7 cellular contexts compared by ENCODE assay signal in the genomic region with DNA sequence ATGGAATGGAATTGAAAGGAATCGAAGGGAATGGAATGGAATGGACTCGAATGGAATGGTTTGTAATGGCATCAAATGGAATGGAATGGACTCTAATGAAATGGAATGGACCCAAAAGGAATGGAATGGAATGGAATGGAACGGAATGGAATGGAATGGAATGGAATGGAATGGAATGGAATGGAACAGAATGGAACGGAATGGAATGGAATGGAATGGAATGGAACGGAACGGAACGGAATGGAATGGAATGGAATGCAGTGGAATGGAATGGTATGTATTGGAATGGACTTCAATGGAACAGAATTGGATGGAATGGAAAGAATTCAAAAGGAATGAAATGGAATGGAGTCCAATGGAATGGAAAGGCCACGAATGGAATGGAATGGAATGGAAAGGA.
DNase-seq lines count a peak whose midpoint lies in the region; ATAC-seq and TF ChIP-seq lines count a peak whose summit lies in the region.
"Not testable (repeated sequence)": the region's sequence is repeated elsewhere in the genome, so short reads cannot be mapped to it uniquely, and the experiment has no call there.

No MANE protein-coding gene starts in this region.

- H3K4me1 ChIP-seq in CD4-positive, CD25-positive, alpha-beta regulatory T cell (ENCODE audit: control insufficient read depth, insufficient read depth, low read length, poor library complexity, severe bottlenecking); foreskin keratinocyte; heart left ventricle; naive thymus-derived CD4-positive, alpha-beta T cell (ENCODE audit: control insufficient read depth in 2 of 2, insufficient read depth in 2 of 2, low read length in 2 of 2); thoracic aorta (ENCODE audit: control insufficient read depth in 1 of 2, low read depth in 2 of 2): not testable (repeated sequence)

- not testable (repeated sequence) for H3K9me3 Mint-ChIP-seq in CD4-positive, CD25-positive, alpha-beta regulatory T cell; naive thymus-derived CD4-positive, alpha-beta T cell

- intact Hi-C loops in heart left ventricle (cut with DNase I); naive thymus-derived CD4-positive, alpha-beta T cell (cut with micrococcal nuclease): not testable (repeated sequence)

- not testable (repeated sequence) for TF ChIP-seq CTCF in foreskin keratinocyte (conservative IDR thresholded peaks at IDR 0.05); heart left ventricle (IDR thresholded peaks at IDR 0.05); thoracic aorta (IDR thresholded peaks at IDR 0.05)

- H3K36me3 Mint-ChIP-seq in CD4-positive, CD25-positive, alpha-beta regulatory T cell; naive thymus-derived CD4-positive, alpha-beta T cell: not testable (repeated sequence)

- not testable (repeated sequence) for H3K27ac Mint-ChIP-seq in CD4-positive, CD25-positive, alpha-beta regulatory T cell; naive thymus-derived CD4-positive, alpha-beta T cell

- H3K4me3 ChIP-seq in CD4-positive, CD25-positive, alpha-beta regulatory T cell (ENCODE audit: low read depth, low read length); heart left ventricle; naive thymus-derived CD4-positive, alpha-beta T cell (ENCODE audit: low read length); thoracic aorta: not testable (repeated sequence)

- peak; percentile 37 to 53 for ATAC-seq in CD4-positive, CD25-positive, alpha-beta regulatory T cell (ENCODE audit: low read depth in 2 of 2)
- ATAC-seq in SK-N-SH treated with all-trans-retinoic acid at 6 μM for 48 hours, result 0 out of 3 replicates have a peak, but pooled peaks have one; percentile 33
- ATAC-seq in foreskin keratinocyte, result peak; percentile 63
- peak in 3 of 4 donors; percentile 67 to 78 (median 70) for ATAC-seq in heart left ventricle
- ATAC-seq in left lobe of liver, result peak; percentile 43
- peak; percentile 70 for ATAC-seq in naive thymus-derived CD4-positive, alpha-beta T cell
- ATAC-seq in thoracic aorta (ENCODE audit: insufficient number of reproducible peaks, low FRiP score, low read depth), result peak; percentile 91

- not testable (repeated sequence) for H3K27me3 ChIP-seq in CD4-positive, CD25-positive, alpha-beta regulatory T cell (ENCODE audit: control insufficient read depth, insufficient read depth, low read length); foreskin keratinocyte; heart left ventricle; naive thymus-derived CD4-positive, alpha-beta T cell (ENCODE audit: control insufficient read depth in 2 of 2, insufficient read depth in 2 of 2, low read length in 2 of 2); thoracic aorta (replicated peaks; ENCODE audit: insufficient read depth)

- TF ChIP-seq POLR2A in heart left ventricle (IDR thresholded peaks at IDR 0.05), result not testable (repeated sequence)

- WGBS in heart left ventricle, 4 donors, result no CpG with 5 or more reads among the region's 8 CpGs

- DNase-seq in CD4-positive, CD25-positive, alpha-beta regulatory T cell; foreskin keratinocyte; heart left ventricle; left lobe of liver (ENCODE audit: low spot score); naive thymus-derived CD4-positive, alpha-beta T cell; thoracic aorta (ENCODE audit: low spot score): not testable (repeated sequence)

- not testable (repeated sequence) for H3K9me3 ChIP-seq in CD4-positive, CD25-positive, alpha-beta regulatory T cell (ENCODE audit: control insufficient read depth in 2 of 2, low read length in 2 of 2); heart left ventricle; naive thymus-derived CD4-positive, alpha-beta T cell (ENCODE audit: control insufficient read depth in 2 of 3, low read length in 3 of 3); thoracic aorta

- not testable (repeated sequence) for H3K27ac ChIP-seq in CD4-positive, CD25-positive, alpha-beta regulatory T cell (ENCODE audit: insufficient read depth, low read length, poor library complexity, severe bottlenecking); foreskin keratinocyte; heart left ventricle; naive thymus-derived CD4-positive, alpha-beta T cell (ENCODE audit: low read depth, low read length); thoracic aorta

- CTCF ChIA-PET in naive thymus-derived CD4-positive, alpha-beta T cell (lab: Charles Lee), result not testable (repeated sequence)

- POLR2A ChIA-PET in naive thymus-derived CD4-positive, alpha-beta T cell (lab: Charles Lee), result not testable (repeated sequence)

- H3K4me3 Mint-ChIP-seq in CD4-positive, CD25-positive, alpha-beta regulatory T cell; naive thymus-derived CD4-positive, alpha-beta T cell: not testable (repeated sequence)

- H3K27me3 Mint-ChIP-seq in CD4-positive, CD25-positive, alpha-beta regulatory T cell; naive thymus-derived CD4-positive, alpha-beta T cell: not testable (repeated sequence)

- not testable (repeated sequence) for H3K4me1 Mint-ChIP-seq in CD4-positive, CD25-positive, alpha-beta regulatory T cell; naive thymus-derived CD4-positive, alpha-beta T cell

- not testable (repeated sequence) for H3K36me3 ChIP-seq in CD4-positive, CD25-positive, alpha-beta regulatory T cell (ENCODE audit: control insufficient read depth, insufficient read depth, low read length); heart left ventricle; naive thymus-derived CD4-positive, alpha-beta T cell (ENCODE audit: control insufficient read depth in 2 of 3, insufficient read depth in 3 of 3, low read length in 3 of 3); thoracic aorta

Comparison
In these comparisons a context has a peak if more than half of its experiments do, and no peak if none do; other contexts are left out.
1. ATAC-seq: peak in every context shown above with its lines; median percentile 91 in thoracic aorta; 70 in heart left ventricle; 70 in naive thymus-derived CD4-positive, alpha-beta T cell; 63 in foreskin keratinocyte; 45 in CD4-positive, CD25-positive, alpha-beta regulatory T cell; 43 in left lobe of liver; 33 in SK-N-SH treated with all-trans-retinoic acid at 6 μM for 48 hours.